ENCODE assay signal across 14 cellular contexts in the genomic region with DNA sequence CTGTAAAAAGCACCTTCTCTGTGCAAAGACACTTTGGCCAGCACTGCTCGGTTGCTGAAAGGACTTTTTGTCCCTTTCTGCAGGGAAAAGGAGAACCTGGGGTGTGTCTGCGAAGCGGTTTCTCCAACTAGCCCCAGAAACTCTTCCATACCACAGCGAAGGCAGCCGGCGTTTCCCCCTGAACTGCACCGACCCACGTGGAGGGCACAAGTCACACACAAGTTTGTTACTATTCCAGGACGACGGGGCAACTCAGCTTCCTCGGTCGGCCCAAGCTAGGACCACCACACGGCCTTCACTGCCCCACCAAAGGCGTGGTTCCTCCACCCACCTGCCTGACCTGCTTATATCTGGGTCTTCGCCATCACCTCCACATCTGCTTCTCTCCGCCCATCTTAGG. TPM values are rescaled to one million over a fixed set of nuclear protein-coding genes. Genes with fewer than 3 reads are reported as not detected.
DNase-seq lines count a peak whose midpoint lies in the region; ATAC-seq and TF ChIP-seq lines count a peak whose summit lies in the region.
"Had no signal": no experiment of that assay in that cellular context is flagged by ENCODE, and none has a peak within 500 bp of the region (broad histone marks: within the 10 kb centered on the region; RNA-seq: fewer than 3 reads in every experiment).

No MANE protein-coding gene starts in this region.

- no peaks in the 10 kb centered on the region for H3K36me3 ChIP-seq in psoas muscle (ENCODE audit: insufficient read depth in 1 of 2, low read depth in 1 of 2)
- H3K36me3 ChIP-seq in adrenal gland (replicated peaks in 1 of 2), result no peaks in the 10 kb centered on the region
- H3K36me3 ChIP-seq: sigmoid colon had no signal

- H3K27me3 Mint-ChIP-seq in T-helper 1 cell treated with Interleukin-12 subunit alpha and Interleukin-12 subunit beta and Interleukin-4 antibody, amounts not matched to agents 30 μg/mL and 1 μg/mL, for 36 hours (ENCODE audit: low read depth), result peaks cover 69% of the 10 kb centered on the region
- H3K27me3 Mint-ChIP-seq in effector memory CD8-positive, alpha-beta T cell, result peaks cover 31 to 56% of the 10 kb centered on the region in 2 donors

- H3K4me1 ChIP-seq in psoas muscle (peaks cover 13% of the 10 kb centered on the region), adrenal gland (replicated peaks in 1 of 2) (peaks cover 6 to 40% of the 10 kb centered on the region in 2 donors)

- H3K4me1 Mint-ChIP-seq in T-helper 1 cell treated with Interleukin-12 subunit alpha and Interleukin-12 subunit beta and Interleukin-4 antibody, amounts not matched to agents 30 μg/mL and 1 μg/mL, for 36 hours (ENCODE audit: low read depth), result peaks cover 7% of the 10 kb centered on the region
- peaks cover 7 to 14% of the 10 kb centered on the region in 2 donors for H3K4me1 Mint-ChIP-seq in effector memory CD8-positive, alpha-beta T cell (ENCODE audit: low read depth in 2 of 2)

- no peak overlapping the region for H3K27ac Mint-ChIP-seq in T-helper 1 cell treated with Interleukin-12 subunit alpha and Interleukin-12 subunit beta and Interleukin-4 antibody, amounts not matched to agents 30 μg/mL and 1 μg/mL, for 36 hours
- H3K27ac Mint-ChIP-seq in effector memory CD8-positive, alpha-beta T cell, result no peak overlapping the region

- H3K27ac ChIP-seq in psoas muscle (no peak overlapping the region), adrenal gland (peak overlapping the region in 1 of 5 donors; percentile 44)
- H3K27ac ChIP-seq: GM23248, HL-60, sigmoid colon had no signal

- TF ChIP-seq POLR2A in adrenal gland (IDR thresholded peaks at IDR 0.05), result no peak

- peak overlapping the region; percentile 34 for H3K4me3 Mint-ChIP-seq in T-helper 1 cell treated with Interleukin-12 subunit alpha and Interleukin-12 subunit beta and Interleukin-4 antibody, amounts not matched to agents 30 μg/mL and 1 μg/mL, for 36 hours
- peak overlapping the region; percentile 58 to 66 for H3K4me3 Mint-ChIP-seq in effector memory CD8-positive, alpha-beta T cell

- intact Hi-C loops in psoas muscle (cut with DNase I), result loop anchor here (2.0 to 10.0 kb wide), 3 partner anchors 20 to 358 kb away; no protein-coding TSS in a partner anchor
- intact Hi-C loops in adrenal gland (cut with DNase I), result no loop called here

- DNase-seq in T-helper 1 cell (no peak), psoas muscle (peak in 1 of 2 donors; percentile 42), adrenal gland (no peak), midbrain (lab: John Stamatoyannopoulos, UW) (no peak), Kasumi-1 (lab: John Stamatoyannopoulos, UW) (no peak)
- DNase-seq in Jurkat, Clone E6-1 (ENCODE audit: low read depth, low spot score), result no peak
- no peak for DNase-seq in effector memory CD8-positive, alpha-beta T cell
- DNase-seq: 8988T, SW 1271 had no signal

- H3K4me3 ChIP-seq in Jurkat, Clone E6-1 (ENCODE audit: low read length), result peak overlapping the region; percentile 15
- peak overlapping the region; percentile 80 for H3K4me3 ChIP-seq in psoas muscle
- H3K4me3 ChIP-seq in adrenal gland, result peak overlapping the region in 1 of 4 donors; percentile 85

- ATAC-seq in effector memory CD8-positive, alpha-beta T cell (replicated peaks), result no peak
- no peak for ATAC-seq in psoas muscle

- H3K9me3 ChIP-seq in psoas muscle (no peaks in the 10 kb centered on the region), adrenal gland (replicated peaks in 1 of 3) (no peaks in the 10 kb centered on the region)
- H3K9me3 ChIP-seq: sigmoid colon had no signal

- WGBS in psoas muscle, 3 donors, result 57 to 71% (median 60%) methylated on average over 16 of the region's 16 CpGs
- WGBS in adrenal gland, 4 donors, result 65 to 79% (median 68%) methylated on average over 16 of the region's 16 CpGs

- H3K36me3 Mint-ChIP-seq in T-helper 1 cell treated with Interleukin-12 subunit alpha and Interleukin-12 subunit beta and Interleukin-4 antibody, amounts not matched to agents 30 μg/mL and 1 μg/mL, for 36 hours (ENCODE audit: low read depth), result no peaks in the 10 kb centered on the region
- H3K36me3 Mint-ChIP-seq in effector memory CD8-positive, alpha-beta T cell (ENCODE audit: insufficient read depth), result peaks cover 11% of the 10 kb centered on the region

- H3K9me3 Mint-ChIP-seq in T-helper 1 cell treated with Interleukin-12 subunit alpha and Interleukin-12 subunit beta and Interleukin-4 antibody, amounts not matched to agents 30 μg/mL and 1 μg/mL, for 36 hours, result no peaks in the 10 kb centered on the region
- no peaks in the 10 kb centered on the region for H3K9me3 Mint-ChIP-seq in effector memory CD8-positive, alpha-beta T cell

- H3K27me3 ChIP-seq in psoas muscle (ENCODE audit: insufficient read depth in 3 of 3, low read length in 2 of 3), result no peaks in the 10 kb centered on the region
- no peaks in the 10 kb centered on the region for H3K27me3 ChIP-seq in adrenal gland

- TF ChIP-seq CTCF in psoas muscle (IDR thresholded peaks at IDR 0.05) (no peak), adrenal gland (IDR thresholded peaks at IDR 0.05) (no peak)

RNA-seq across cellular contexts. Expression of gene RTN4RL1, which starts 1.9 kb away (rescaled TPM):
- 4.6 TPM for polyA plus RNA-seq in Jurkat, Clone E6-1 (2012; ENCODE audit: insufficient read depth, insufficient read length)
- total RNA-seq in psoas muscle (1 to 10 TPM in 2 of 4 donors, under 1 TPM in 2; 0.65 to 1.7 (median 1.2) TPM), adrenal gland (1 to 10 TPM; 5.1 to 9.4 (median 8.0) TPM)
- polyA plus RNA-seq in psoas muscle (1 to 10 TPM in 1 of 3 donors, under 1 TPM in 2; 0.44 to 1.8 (median 0.70) TPM), adrenal gland (1 to 10 TPM; 1.8 to 2.4 (median 1.9) TPM)
- total RNA-seq: epithelial cell of proximal tubule had no signal
- polyA plus RNA-seq: GM23248 had no signal

RNA-seq across cellular contexts. Expression of gene DPH1, which starts 6.7 kb away (rescaled TPM):
- polyA plus RNA-seq in Jurkat, Clone E6-1 (2012; ENCODE audit: insufficient read depth, insufficient read length), result 21.1 TPM
- total RNA-seq in psoas muscle (10 to 100 TPM; 36.9 to 73.4 (median 45.5) TPM), adrenal gland (10 to 100 TPM; 37.7 to 65.3 (median 57.7) TPM)
- polyA plus RNA-seq in psoas muscle (10 to 100 TPM; 13.5 to 51.9 (median 39.2) TPM), adrenal gland (100 to 1,000 TPM in 1 of 3 donors, 10 to 100 TPM in 2; 34.3 to 100 (median 69.7) TPM)

RNA-seq across cellular contexts. Expression of gene OVCA2, which starts 18.6 kb away (rescaled TPM):
- 20.8 TPM for polyA plus RNA-seq in Jurkat, Clone E6-1 (2012; ENCODE audit: insufficient read depth, insufficient read length)
- total RNA-seq in psoas muscle, result 10 to 100 TPM; 10.1 to 23.0 (median 15.2) TPM
- polyA plus RNA-seq in psoas muscle, result 10 to 100 TPM; 29.2 to 66.1 (median 33.4) TPM
- total RNA-seq in adrenal gland, result 10 to 100 TPM; 37.2 to 75.9 (median 55.6) TPM
- 100 to 1,000 TPM in 2 of 3 donors, 10 to 100 TPM in 1; 57.5 to 155 (median 102) TPM for polyA plus RNA-seq in adrenal gland

RNA-seq across cellular contexts. Expression of gene HIC1, which starts 31.6 kb away (rescaled TPM):
- 2.7 TPM for polyA plus RNA-seq in Jurkat, Clone E6-1 (2012; ENCODE audit: insufficient read depth, insufficient read length)
- total RNA-seq in psoas muscle, result 10 to 100 TPM in 1 of 4 donors, 1 to 10 TPM in 3; 4.3 to 12.6 (median 9.4) TPM
- polyA plus RNA-seq in psoas muscle, result 1 to 10 TPM; 2.0 to 3.5 (median 2.1) TPM
- 10 to 100 TPM in 7 of 8 donors, 1 to 10 TPM in 1; 9.8 to 61.8 (median 31.5) TPM for total RNA-seq in adrenal gland
- polyA plus RNA-seq in adrenal gland, result 10 to 100 TPM in 1 of 3 donors, 1 to 10 TPM in 1, under 1 TPM in 1; 0.92 to 16.7 (median 7.7) TPM

Comparison
In these comparisons a context has a peak if more than half of its experiments do, and no peak if none do; other contexts are left out.
1. intact Hi-C loops: an anchor here in psoas muscle (2.0 to 10.0 kb wide); none called in adrenal gland.